In the genomic region with DNA sequence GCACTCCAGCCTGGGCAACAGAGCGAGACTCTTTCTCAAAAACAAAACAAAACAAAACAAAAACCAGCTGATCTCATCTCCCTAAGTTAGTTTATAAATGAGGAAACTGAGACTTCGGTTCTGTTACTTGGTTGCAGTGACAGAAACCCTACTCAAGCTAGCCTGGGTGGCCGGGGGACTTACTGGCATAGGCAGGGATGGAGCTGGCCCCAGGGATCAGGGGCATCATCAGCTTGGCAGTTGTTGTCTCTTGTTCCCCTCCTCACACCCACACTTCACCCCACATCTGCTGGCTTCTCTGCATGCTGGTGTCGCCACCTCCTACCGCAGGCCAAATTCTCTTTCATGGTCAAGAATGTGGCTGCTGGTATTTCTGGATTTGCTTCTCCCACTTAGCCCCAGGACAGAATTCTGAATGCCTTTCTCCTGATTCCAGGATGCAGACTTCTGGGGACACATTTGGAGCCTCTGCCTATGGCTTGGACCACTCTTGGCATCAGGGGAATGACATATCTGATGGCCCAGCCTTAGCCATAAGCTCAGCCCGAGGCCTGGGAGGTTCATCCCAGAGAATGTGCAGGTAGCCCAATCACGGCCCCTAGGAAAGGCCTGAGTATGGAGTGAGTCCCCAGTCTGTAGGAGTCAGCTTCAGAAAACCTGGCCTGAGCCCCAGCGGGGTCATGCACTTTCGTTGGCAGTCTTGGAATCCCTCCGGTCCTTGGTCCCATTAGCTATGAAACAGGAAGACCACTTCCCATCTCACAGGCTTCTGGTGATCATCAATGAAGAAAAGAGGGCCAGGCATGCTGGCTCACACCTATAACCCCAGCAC, we compare ENCODE assay signal across 21 cellular contexts. TPM values are rescaled to one million over a fixed set of nuclear protein-coding genes. Genes with fewer than 3 reads are reported as not detected.
A peak's percentile ranks its signal among the peaks of the same experiment; 100 is the strongest.
DNase-seq lines count a peak whose midpoint lies in the region; ATAC-seq and TF ChIP-seq lines count a peak whose summit lies in the region.
"Had no signal": no experiment of that assay in that cellular context is flagged by ENCODE, and none has a peak within 500 bp of the region (broad histone marks: within the 10 kb centered on the region; RNA-seq: fewer than 3 reads in every experiment).

No MANE protein-coding gene starts in this region.

- DNase-seq in EH (ENCODE audit: low read depth) = peak; percentile 44
- peak; percentile 71 for DNase-seq in mesenteric fat pad (ENCODE audit: low spot score)
- no peak for DNase-seq in middle frontal gyrus (ENCODE audit: extremely low spot score, low spot score)
- no peak for DNase-seq in NCI-H526 treated with DMSO at 0.1 percent for 48 hours (lab: John Stamatoyannopoulos, UW)
- DNase-seq: activated CD4-positive, alpha-beta T cell treated with anti-CD3 and anti-CD28 coated beads, Interleukin-2, amount 10 ng/mL, durations not matched to agents 24 days and 14 days; activated CD8-positive, alpha-beta memory T cell treated with anti-CD3 and anti-CD28 coated beads, Interleukin-2, amount 50 U/mL, for 4 hours; activated effector memory CD4-positive, alpha-beta T cell treated with Interleukin-2 at 50 U/mL for 16 hours; dermis blood vessel endothelial cell; Karpas-422; natural killer cell; NCI-H1092 treated with DMSO at 0.1 percent for 48 hours; NCI-H2081 treated with DMSO at 0.1 percent for 48 hours; posterior cingulate gyrus; SHP77; small intestine; stimulated activated CD4-positive, alpha-beta T cell treated with anti-CD3 and anti-CD28 coated beads, Interleukin-4, amount 100 ng/mL, for 24 hours; T-helper 1 cell had no signal

- peak; percentile 19 for ATAC-seq in GM21381 (IDR thresholded peaks at IDR 0.05; ENCODE audit: unreplicated experiment)
- ATAC-seq in HG03103 (IDR thresholded peaks at IDR 0.05; ENCODE audit: low read depth, unreplicated experiment) = peak; percentile 21
- ATAC-seq in GM21360 (IDR thresholded peaks at IDR 0.05; ENCODE audit: unreplicated experiment) = no peak
- ATAC-seq in SK-N-SH treated with all-trans-retinoic acid at 6 μM for 48 hours = no peak

TF ChIP-seq in SK-N-SH treated with all-trans-retinoic acid at 6 μM for 48 hours, 23 proteins besides CTCF, POLR2A, EP300 and RAD21:
- TF ChIP-seq ISL1 (CRISPR knock-in tag; IDR thresholded peaks at IDR 0.05) (no peak), CSDC2 (CRISPR knock-in tag; IDR thresholded peaks at IDR 0.05) (no peak), ZFP3 (CRISPR knock-in tag; IDR thresholded peaks at IDR 0.05) (no peak), PPARA (CRISPR knock-in tag; IDR thresholded peaks at IDR 0.05; ENCODE audit: borderline replicate concordance) (no peak), ARNTL (CRISPR knock-in tag; IDR thresholded peaks at IDR 0.05; ENCODE audit: borderline replicate concordance, low read depth) (no peak), POU6F1 (CRISPR knock-in tag; IDR thresholded peaks at IDR 0.05; ENCODE audit: borderline replicate concordance, low read depth) (no peak), ZC3H10 (CRISPR knock-in tag; IDR thresholded peaks at IDR 0.05) (no peak), ZNF70 (CRISPR knock-in tag; IDR thresholded peaks at IDR 0.05) (no peak), OSR1 (CRISPR knock-in tag; IDR thresholded peaks at IDR 0.05) (no peak), ZFP30 (CRISPR knock-in tag; IDR thresholded peaks at IDR 0.05) (no peak), TCF4 (CRISPR knock-in tag; IDR thresholded peaks at IDR 0.05; ENCODE audit: borderline replicate concordance) (no peak), ESRRG (CRISPR knock-in tag; IDR thresholded peaks at IDR 0.05) (no peak), RARB (CRISPR knock-in tag; IDR thresholded peaks at IDR 0.05) (no peak), ZNF565 (CRISPR knock-in tag; conservative IDR thresholded peaks at IDR 0.05; ENCODE audit: low read depth) (no peak), BACH2 (CRISPR knock-in tag; IDR thresholded peaks at IDR 0.05; ENCODE audit: borderline replicate concordance) (no peak), PATZ1 (CRISPR knock-in tag; IDR thresholded peaks at IDR 0.05; ENCODE audit: borderline replicate concordance) (no peak)

RNA-seq across cellular contexts. Expression of gene CTBP2, which starts 41.6 kb away (rescaled TPM):
- 56.5 TPM for total RNA-seq in mesenteric fat pad

Comparison
In these comparisons a context has a peak if more than half of its experiments do, and no peak if none do; other contexts are left out.
1. DNase-seq: peak in EH (single experiment) and mesenteric fat pad (single experiment); none in middle frontal gyrus (single experiment) and NCI-H526 treated with DMSO at 0.1 percent for 48 hours (single experiment).
2. ATAC-seq: peak in GM21381 (single experiment) and HG03103 (single experiment); none in GM21360 (single experiment) and SK-N-SH treated with all-trans-retinoic acid at 6 μM for 48 hours (single experiment).